1 cellular context compared by ENCODE assay signal in genomic region chr12:79364197-79364596, GRCh38.
TF ChIP-seq lines count a peak whose summit lies in the region.

No MANE protein-coding gene starts in this region.

TF ChIP-seq in K562, 482 proteins besides CTCF, POLR2A, EP300 and RAD21 (continued from another document):
- TF ChIP-seq VEZF1 (CRISPR knock-in tag; IDR thresholded peaks at IDR 0.05), result peak; percentile 36; the same call in 1 of the 2 replicates
- peak; percentile 66 for TF ChIP-seq DPF2 (IDR thresholded peaks at IDR 0.05)
- TF ChIP-seq RCOR1 (IDR thresholded peaks at IDR 0.05; ENCODE audit: borderline replicate concordance in 1 of 2, low read depth in 2 of 2, low read length in 2 of 2), result no peak
- peak; percentile 55; the same call in 1 of the 2 replicates for TF ChIP-seq FOXM1 (IDR thresholded peaks at IDR 0.05; ENCODE audit: low read depth)
- TF ChIP-seq FOXM1 (CRISPR knock-in tag; IDR thresholded peaks at IDR 0.05; ENCODE audit: low read depth), result no peak
- TF ChIP-seq FOS (IDR thresholded peaks at IDR 0.05; ENCODE audit: extremely low read depth, insufficient read length), result no peak
- no peak for TF ChIP-seq PRDM10 (IDR thresholded peaks at IDR 0.05; ENCODE audit: partially characterized antibody)
- no peak for TF ChIP-seq MCM5 (IDR thresholded peaks at IDR 0.05; ENCODE audit: low read depth)
- TF ChIP-seq SMARCE1 (IDR thresholded peaks at IDR 0.05), result peak; percentile 37; the same call in 1 of the 2 replicates
- TF ChIP-seq ZNF316 (IDR thresholded peaks at IDR 0.05), result peak; percentile 56
- TF ChIP-seq HMBOX1 (IDR thresholded peaks at IDR 0.05), result peak; percentile 23; the same call in 1 of the 2 replicates
- no peak for TF ChIP-seq CREB3 (tag; conservative IDR thresholded peaks at IDR 0.05; ENCODE audit: low read depth)
